Comparison of ENCODE assay signal across 1 cellular context in genomic region chr12:109997393-109997792, GRCh38.
TF ChIP-seq lines count a peak whose summit lies in the region.

No MANE protein-coding gene starts in this region.

TF ChIP-seq in K562, 482 proteins besides CTCF, POLR2A, EP300 and RAD21:
- TF ChIP-seq CREB1 (IDR thresholded peaks at IDR 0.05), result no peak
- TF ChIP-seq CREB1 (CRISPR knock-in tag; IDR thresholded peaks at IDR 0.05), result no peak
- TF ChIP-seq FOXM1 (IDR thresholded peaks at IDR 0.05; ENCODE audit: low read depth), result no peak
- no peak for TF ChIP-seq FOXM1 (CRISPR knock-in tag; IDR thresholded peaks at IDR 0.05; ENCODE audit: low read depth)
- TF ChIP-seq, protein P1, sequence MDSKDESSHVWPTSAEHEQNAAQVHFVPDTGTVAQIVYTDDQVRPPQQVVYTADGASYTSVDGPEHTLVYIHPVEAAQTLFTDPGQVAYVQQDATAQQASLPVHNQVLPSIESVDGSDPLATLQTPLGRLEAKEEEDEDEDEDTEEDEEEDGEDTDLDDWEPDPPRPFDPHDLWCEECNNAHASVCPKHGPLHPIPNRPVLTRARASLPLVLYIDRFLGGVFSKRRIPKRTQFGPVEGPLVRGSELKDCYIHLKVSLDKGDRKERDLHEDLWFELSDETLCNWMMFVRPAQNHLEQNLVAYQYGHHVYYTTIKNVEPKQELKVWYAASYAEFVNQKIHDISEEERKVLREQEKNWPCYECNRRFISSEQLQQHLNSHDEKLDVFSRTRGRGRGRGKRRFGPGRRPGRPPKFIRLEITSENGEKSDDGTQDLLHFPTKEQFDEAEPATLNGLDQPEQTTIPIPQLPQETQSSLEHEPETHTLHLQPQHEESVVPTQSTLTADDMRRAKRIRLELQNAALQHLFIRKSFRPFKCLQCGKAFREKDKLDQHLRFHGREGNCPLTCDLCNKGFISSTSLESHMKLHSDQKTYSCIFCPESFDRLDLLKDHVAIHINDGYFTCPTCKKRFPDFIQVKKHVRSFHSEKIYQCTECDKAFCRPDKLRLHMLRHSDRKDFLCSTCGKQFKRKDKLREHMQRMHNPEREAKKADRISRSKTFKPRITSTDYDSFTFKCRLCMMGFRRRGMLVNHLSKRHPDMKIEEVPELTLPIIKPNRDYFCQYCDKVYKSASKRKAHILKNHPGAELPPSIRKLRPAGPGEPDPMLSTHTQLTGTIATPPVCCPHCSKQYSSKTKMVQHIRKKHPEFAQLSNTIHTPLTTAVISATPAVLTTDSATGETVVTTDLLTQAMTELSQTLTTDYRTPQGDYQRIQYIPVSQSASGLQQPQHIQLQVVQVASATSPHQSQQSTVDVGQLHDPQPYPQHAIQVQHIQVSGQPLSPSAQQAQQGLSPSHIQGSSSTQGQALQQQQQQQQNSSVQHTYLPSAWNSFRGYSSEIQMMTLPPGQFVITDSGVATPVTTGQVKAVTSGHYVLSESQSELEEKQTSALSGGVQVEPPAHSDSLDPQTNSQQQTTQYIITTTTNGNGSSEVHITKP (IDR thresholded peaks at IDR 0.05; ENCODE audit: partially characterized antibody), result peak; percentile 54
- no peak for TF ChIP-seq ESRRA (IDR thresholded peaks at IDR 0.05; ENCODE audit: borderline replicate concordance, low read depth)
